Comparison of ENCODE assay signal across 17 cellular contexts in the genomic region with DNA sequence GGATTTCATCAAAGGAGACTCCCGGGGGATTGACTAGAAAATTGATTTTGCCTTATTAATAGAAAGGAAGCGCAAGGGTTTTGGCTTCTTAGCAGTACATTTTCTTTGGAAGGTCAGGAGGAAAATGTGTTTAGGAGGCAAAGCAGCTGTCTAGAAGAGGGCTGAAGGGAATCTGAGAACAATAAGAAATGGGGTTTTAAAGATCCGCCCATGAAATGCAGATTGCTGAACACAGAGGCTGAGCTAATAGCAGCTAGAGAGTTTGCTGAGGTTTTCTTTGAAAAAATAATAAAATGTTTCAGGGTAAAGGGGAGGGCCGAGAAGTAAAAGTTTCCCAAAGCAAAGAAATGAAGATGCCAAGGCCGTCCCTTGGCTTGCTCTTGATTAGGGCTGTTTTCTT. TPM values are rescaled to one million over a fixed set of nuclear protein-coding genes. Genes with fewer than 3 reads are reported as not detected.
DNase-seq lines count a peak whose midpoint lies in the region; ATAC-seq and TF ChIP-seq lines count a peak whose summit lies in the region.
"Had no signal": no experiment of that assay in that cellular context is flagged by ENCODE, and none has a peak within 500 bp of the region (broad histone marks: within the 10 kb centered on the region; RNA-seq: fewer than 3 reads in every experiment).

No MANE protein-coding gene starts in this region.

- no peak for ATAC-seq in mucosa of descending colon
- no peak for ATAC-seq in HG03045 (IDR thresholded peaks at IDR 0.05; ENCODE audit: unreplicated experiment)
- ATAC-seq: activated naive CD8-positive, alpha-beta T cell treated with anti-CD3 and anti-CD28 coated beads, Interleukin-2, amount 50 U/mL, for 24 hours had no signal

- H3K4me1 ChIP-seq in muscle layer of duodenum (ENCODE audit: control insufficient read depth in 1 of 2, insufficient read depth in 2 of 2, low read length in 2 of 2) (peaks cover 0 to 68% of the 10 kb centered on the region in 2 donors), stomach smooth muscle (ENCODE audit: control insufficient read depth, insufficient read depth, low read length) (peaks cover 34% of the 10 kb centered on the region), mucosa of descending colon (ENCODE audit: low read depth) (no peaks in the 10 kb centered on the region)

- CTCF ChIA-PET in RWPE1 (lab: Yijun Ruan, JAX) = interaction anchor here (0.6 kb wide), 1 partner anchor 152 kb away, joined by 3 read pairs; no protein-coding TSS in a partner anchor

- no peaks in the 10 kb centered on the region for H3K36me3 Mint-ChIP-seq in activated CD4-positive, alpha-beta T cell treated with anti-CD3 and anti-CD28 coated beads, Interleukin-2, amount 10 ng/mL, durations not matched to agents 24 days and 14 days (ENCODE audit: low read depth)
- H3K36me3 Mint-ChIP-seq: IgD-negative memory B cell had no signal

- H3K27ac ChIP-seq in RWPE1 (peak overlapping the region; percentile 59; the same call in 1 of the 2 replicates), dorsolateral prefrontal cortex (peak overlapping the region in 57 of 59 donors; percentile 63 to 95 (median 84)), muscle layer of duodenum (ENCODE audit: low read length) (peak overlapping the region; percentile 2), stomach smooth muscle (ENCODE audit: low read length) (peak overlapping the region; percentile 96)
- H3K27ac ChIP-seq: spleen had no signal

- no peak overlapping the region for H3K27ac Mint-ChIP-seq in activated CD4-positive, alpha-beta T cell treated with anti-CD3 and anti-CD28 coated beads, Interleukin-2, amount 10 ng/mL, durations not matched to agents 24 days and 14 days
- H3K27ac Mint-ChIP-seq: activated naive CD8-positive, alpha-beta T cell treated with anti-CD3 and anti-CD28 coated beads, Interleukin-2, amount 50 U/mL, for 24 hours; IgD-negative memory B cell; immature natural killer cell had no signal

- no peaks in the 10 kb centered on the region for H3K9me3 ChIP-seq in muscle layer of duodenum (ENCODE audit: control insufficient read depth in 1 of 2, low read length in 2 of 2)
- no peaks in the 10 kb centered on the region for H3K9me3 ChIP-seq in stomach smooth muscle (ENCODE audit: control insufficient read depth in 2 of 2, low read length in 2 of 2)
- H3K9me3 ChIP-seq in mucosa of descending colon = no peaks in the 10 kb centered on the region
- H3K9me3 ChIP-seq: spleen had no signal

- H3K9me3 Mint-ChIP-seq in activated CD4-positive, alpha-beta T cell treated with anti-CD3 and anti-CD28 coated beads, Interleukin-2, amount 10 ng/mL, durations not matched to agents 24 days and 14 days = no peaks in the 10 kb centered on the region
- H3K9me3 Mint-ChIP-seq: activated naive CD8-positive, alpha-beta T cell treated with anti-CD3 and anti-CD28 coated beads, Interleukin-2, amount 50 U/mL, for 24 hours had no signal

- H3K36me3 ChIP-seq in muscle layer of duodenum (ENCODE audit: control insufficient read depth in 1 of 2, insufficient read depth in 2 of 2, low read length in 2 of 2) (peaks cover 0 to 4% of the 10 kb centered on the region in 2 donors), stomach smooth muscle (ENCODE audit: control insufficient read depth in 2 of 2, insufficient read depth in 2 of 2, low read length in 2 of 2) (peaks cover 0 to 4% of the 10 kb centered on the region in 2 donors), mucosa of descending colon (ENCODE audit: low read depth) (no peaks in the 10 kb centered on the region)
- H3K36me3 ChIP-seq: spleen had no signal

- POLR2A ChIA-PET in RWPE1 (lab: Yijun Ruan, JAX; ENCODE audit: low non-redundant PET) = no interaction called here

- H3K27me3 ChIP-seq in dorsolateral prefrontal cortex (no peaks in the 10 kb centered on the region), muscle layer of duodenum (ENCODE audit: low read depth, low read length) (no peaks in the 10 kb centered on the region), stomach smooth muscle (ENCODE audit: control insufficient read depth in 1 of 2, insufficient read depth in 2 of 2, low read length in 2 of 2) (no peaks in the 10 kb centered on the region)

- intact Hi-C loops in dorsolateral prefrontal cortex (cut with DNase I) (loop anchor here (5.0 to 10.0 kb wide), 5 partner anchors 75 to 363 kb away; no protein-coding TSS in a partner anchor), mucosa of descending colon (cut with DNase I, micrococcal nuclease) (no loop called here)
- intact Hi-C loops in activated CD4-positive, alpha-beta T cell treated with anti-CD3 and anti-CD28 coated beads, Interleukin-2, amount 10 ng/mL, durations not matched to agents 24 days and 14 days (cut with micrococcal nuclease) = no loop called here

- H3K4me3 ChIP-seq in dorsolateral prefrontal cortex (peak overlapping the region in 38 of 59 donors; percentile 0 to 55 (median 21)), muscle layer of duodenum (ENCODE audit: low read depth in 1 of 2, low read length in 2 of 2) (peak overlapping the region in 1 of 2 donors; percentile 42), stomach smooth muscle (ENCODE audit: low read length in 2 of 2) (peak overlapping the region; percentile 21 to 59), mucosa of descending colon (no peak overlapping the region)
- H3K4me3 ChIP-seq: spleen had no signal

- no peak for DNase-seq in RWPE1 (ENCODE audit: low spot score)
- DNase-seq in dorsolateral prefrontal cortex = no peak
- DNase-seq in mucosa of descending colon = no peak
- DNase-seq in activated CD4-positive, alpha-beta T cell treated with anti-CD3 and anti-CD28 coated beads, Interleukin-2, amount 10 ng/mL, durations not matched to agents 24 days and 14 days = no peak
- no peak for DNase-seq in AG08395 (ENCODE audit: low spot score)
- DNase-seq: activated CD4-positive, CD25-positive, alpha-beta regulatory T cell treated with anti-CD3 and anti-CD28 coated beads, Interleukin-2, amount 50 U/mL, for 72 hours; activated naive CD8-positive, alpha-beta T cell treated with anti-CD3 and anti-CD28 coated beads, Interleukin-2, amount 50 U/mL, for 24 hours; immature natural killer cell; NCI-H1092; NCI-H524 treated with DMSO at 0.1 percent for 48 hours; spleen; T-helper 1 cell; trophoblast cell had no signal

- peaks cover 3% of the 10 kb centered on the region for H3K4me1 Mint-ChIP-seq in activated CD4-positive, alpha-beta T cell treated with anti-CD3 and anti-CD28 coated beads, Interleukin-2, amount 10 ng/mL, durations not matched to agents 24 days and 14 days

- peak overlapping the region in 1 of 2 donors; percentile 36 for H3K9ac ChIP-seq in stomach smooth muscle (ENCODE audit: low read length in 2 of 2)

- TF ChIP-seq CTCF in RWPE1 (conservative IDR thresholded peaks at IDR 0.05; ENCODE audit: low read depth) (no peak), dorsolateral prefrontal cortex (IDR thresholded peaks at IDR 0.05 in 54 of 56, conservative IDR thresholded peaks at IDR 0.05 in 2 of 56; ENCODE audit: low read depth in 1 of 56, partially characterized antibody in 56 of 56) (no peak), mucosa of descending colon (IDR thresholded peaks at IDR 0.05) (no peak)

- H3K4me3 Mint-ChIP-seq in activated CD4-positive, alpha-beta T cell treated with anti-CD3 and anti-CD28 coated beads, Interleukin-2, amount 10 ng/mL, durations not matched to agents 24 days and 14 days = no peak overlapping the region
- H3K4me3 Mint-ChIP-seq: activated naive CD8-positive, alpha-beta T cell treated with anti-CD3 and anti-CD28 coated beads, Interleukin-2, amount 50 U/mL, for 24 hours; IgD-negative memory B cell; immature natural killer cell had no signal

- H3K27me3 Mint-ChIP-seq in activated CD4-positive, alpha-beta T cell treated with anti-CD3 and anti-CD28 coated beads, Interleukin-2, amount 10 ng/mL, durations not matched to agents 24 days and 14 days = peaks cover 68% of the 10 kb centered on the region

RNA-seq across cellular contexts. Expression of a gene that starts 4.9 kb away (rescaled TPM):
- total RNA-seq in dorsolateral prefrontal cortex (10 to 100 TPM in 23 of 120 experiments, 1 to 10 TPM in 97; 2.2 to 13.5 (median 7.3) TPM), mucosa of descending colon (10 to 100 TPM in 1 of 3 donors, 1 to 10 TPM in 2; 4.2 to 17.1 (median 6.0) TPM)
- not detected in 2 replicates for total RNA-seq in activated CD4-positive, alpha-beta T cell treated with anti-CD3 and anti-CD28 coated beads, Interleukin-2, amount 10 ng/mL, durations not matched to agents 24 days and 14 days

Comparison
In these comparisons a context has a peak if more than half of its experiments do, and no peak if none do; other contexts are left out.
1. H3K27ac ChIP-seq: peak in every context shown above with its lines; median percentile 96 in stomach smooth muscle; 84 in dorsolateral prefrontal cortex; 59 in RWPE1; 2 in muscle layer of duodenum.
2. intact Hi-C loops: an anchor here in dorsolateral prefrontal cortex (5.0 to 10.0 kb wide); none called in mucosa of descending colon and activated CD4-positive, alpha-beta T cell treated with anti-CD3 and anti-CD28 coated beads, Interleukin-2, amount 10 ng/mL, durations not matched to agents 24 days and 14 days.